In the genomic region with DNA sequence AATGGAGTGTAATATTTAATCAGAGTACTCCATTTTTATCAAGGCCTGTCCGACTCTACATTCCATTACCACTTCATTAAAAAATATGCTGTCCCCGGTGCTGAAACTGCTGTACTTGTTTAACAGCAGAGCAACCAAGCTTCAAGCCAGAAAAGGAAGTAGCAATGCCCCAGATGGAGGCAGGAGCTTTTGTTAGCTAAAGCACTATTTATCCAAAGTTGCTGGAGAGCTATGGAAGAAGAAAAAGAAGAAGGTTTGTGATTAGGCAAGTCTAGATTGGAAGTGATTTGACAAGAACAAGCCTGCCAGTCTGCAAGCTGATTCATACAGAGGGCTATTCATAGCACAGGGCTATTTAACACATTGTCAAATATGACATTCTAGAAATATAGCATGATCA, we compare ENCODE assay signal across 15 cellular contexts.
DNase-seq lines count a peak whose midpoint lies in the region; ATAC-seq and TF ChIP-seq lines count a peak whose summit lies in the region.
"Had no signal": no experiment of that assay in that cellular context is flagged by ENCODE, and none has a peak within 500 bp of the region (broad histone marks: within the 10 kb centered on the region; RNA-seq: fewer than 3 reads in every experiment).

No MANE protein-coding gene starts in this region.

- H3K4me2 ChIP-seq in mammary epithelial cell (ENCODE audit: insufficient read depth, low read depth, low read length): no peak overlapping the region

- H4K20me1 ChIP-seq in mammary epithelial cell (ENCODE audit: insufficient read depth, low read length): no peaks in the 10 kb centered on the region

- TF ChIP-seq EP300 in stomach (IDR thresholded peaks at IDR 0.05): no peak

- no TSS peak for BruUV-seq in mammary epithelial cell (replicated peaks; lab: Mats Ljungman, UMichigan)

- WGBS in mammary epithelial cell (ENCODE audit: low coverage, missing lambda C conversion rate): 21% methylated on average over 2 of the region's 2 CpGs
- 66% methylated on average over 2 of the region's 2 CpGs for WGBS in liver
- 30 to 43% (median 35%) methylated on average over 2 of the region's 2 CpGs for WGBS in stomach, 5 donors

- H3K4me3 ChIP-seq in NB4 (ENCODE audit: low read depth, low read length) (no peak overlapping the region), mammary epithelial cell (replicated peaks in 1 of 3; ENCODE audit: insufficient read depth in 1 of 3, low read depth in 2 of 3, low read length in 3 of 3) (no peak overlapping the region), liver (ENCODE audit: low read depth in 1 of 3, low read length in 3 of 3) (no peak overlapping the region), gastrocnemius medialis (no peak overlapping the region), stomach (no peak overlapping the region)
- H3K4me3 ChIP-seq: MG63 had no signal

- DNase-seq in G401 (ENCODE audit: low spot score) (peak; percentile 14), NB4 (ENCODE audit: low read depth) (peak; percentile 31), mammary epithelial cell (peak; percentile 35), sciatic nerve (ENCODE audit: low spot score) (no peak), gastrocnemius medialis (no peak), stomach (no peak)
- DNase-seq: DMS79 treated with DMSO at 0.1 percent for 48 hours; effector memory CD8-positive, alpha-beta T cell; left cardiac atrium; MG63; naive thymus-derived CD8-positive, alpha-beta T cell; NCI-H2171; stimulated activated CD4-positive, alpha-beta T cell treated with anti-CD3 and anti-CD28 coated beads, Interleukin-1b, Interleukin-23, amount 100 ng/mL, for 48 hours had no signal

- ATAC-seq in esophagus mucosa: no peak
- ATAC-seq in sciatic nerve: no peak
- ATAC-seq in gastrocnemius medialis: no peak
- ATAC-seq: effector memory CD8-positive, alpha-beta T cell; left cardiac atrium; naive thymus-derived CD8-positive, alpha-beta T cell had no signal

- dilution Hi-C loops in mammary epithelial cell (cut with HindIII; ENCODE audit: low sequenced_read_pairs): no loop called here

- TF ChIP-seq POLR2A in NB4 (IDR thresholded peaks at IDR 0.05; ENCODE audit: extremely low read depth, insufficient read length) (no peak), gastrocnemius medialis (IDR thresholded peaks at IDR 0.05) (no peak), stomach (IDR thresholded peaks at IDR 0.05) (no peak)

- intact Hi-C loops in mammary epithelial cell (cut with micrococcal nuclease): no loop called here
- intact Hi-C loops in sciatic nerve (cut with DNase I): no loop called here
- intact Hi-C loops in gastrocnemius medialis (cut with DNase I; ENCODE audit: low total_unique reads): no loop called here
- intact Hi-C loops in stomach (cut with DNase I; ENCODE audit: low total_unique reads): no loop called here

- H2AFZ ChIP-seq in mammary epithelial cell (ENCODE audit: low read depth, low read length): no peak overlapping the region

- in situ Hi-C loops in G401 (cut with HindIII; ENCODE audit: low sequenced_read_pairs): no loop called here
- in situ Hi-C loops in mammary epithelial cell (cut with MboI; ENCODE audit: low sequenced_read_pairs in 2 of 2): no loop called here
- in situ Hi-C loops in gastrocnemius medialis (cut with MboI; ENCODE audit: low sequenced_read_pairs in 4 of 4): no loop called here

- H3K27me3 ChIP-seq in mammary epithelial cell (ENCODE audit: insufficient read depth, low read length): no peaks in the 10 kb centered on the region
- peaks cover 0 to 3% (median under 1%) of the 10 kb centered on the region in 4 donors for H3K27me3 ChIP-seq in liver (ENCODE audit: control insufficient read depth in 4 of 4, insufficient read depth in 4 of 4, low read length in 3 of 4)
- no peaks in the 10 kb centered on the region for H3K27me3 ChIP-seq in gastrocnemius medialis
- H3K27me3 ChIP-seq in stomach: no peaks in the 10 kb centered on the region
- H3K27me3 ChIP-seq: MG63 had no signal

- H3K4me1 ChIP-seq in mammary epithelial cell (ENCODE audit: insufficient read depth, low read length): no peaks in the 10 kb centered on the region
- no peaks in the 10 kb centered on the region for H3K4me1 ChIP-seq in liver (ENCODE audit: control insufficient read depth in 4 of 4, insufficient read depth in 4 of 4, low read length in 3 of 4)
- H3K4me1 ChIP-seq in gastrocnemius medialis: no peaks in the 10 kb centered on the region
- no peaks in the 10 kb centered on the region for H3K4me1 ChIP-seq in stomach

- TF ChIP-seq RAD21 in liver (IDR thresholded peaks at IDR 0.05): no peak

- H3K36me3 ChIP-seq in mammary epithelial cell (ENCODE audit: insufficient read depth, low read length) (no peaks in the 10 kb centered on the region), liver (ENCODE audit: control insufficient read depth in 4 of 4, insufficient read depth in 3 of 4, low read depth in 1 of 4, low read length in 3 of 4) (no peaks in the 10 kb centered on the region), gastrocnemius medialis (no peaks in the 10 kb centered on the region), stomach (no peaks in the 10 kb centered on the region)
- H3K36me3 ChIP-seq: MG63 had no signal

- no peak for TF ChIP-seq CTCF in NB4 (IDR thresholded peaks at IDR 0.05; ENCODE audit: low read depth, low read length)
- TF ChIP-seq CTCF in mammary epithelial cell (conservative IDR thresholded peaks at IDR 0.05 in 1 of 2, IDR thresholded peaks at IDR 0.05 in 1 of 2; ENCODE audit: extremely low read depth in 1 of 2, insufficient read depth in 1 of 2, low read depth in 1 of 2, low read length in 2 of 2): no peak
- no peak for TF ChIP-seq CTCF in liver (IDR thresholded peaks at IDR 0.05; ENCODE audit: low read depth, low read length, missing input control)
- no peak for TF ChIP-seq CTCF in gastrocnemius medialis (IDR thresholded peaks at IDR 0.05 in 4 of 5, conservative IDR thresholded peaks at IDR 0.05 in 1 of 5)
- no peak for TF ChIP-seq CTCF in stomach (IDR thresholded peaks at IDR 0.05)

- no peak overlapping the region for H3K27ac ChIP-seq in mammary epithelial cell (ENCODE audit: insufficient read depth, low read depth, low read length)
- no peak overlapping the region for H3K27ac ChIP-seq in liver (ENCODE audit: low read depth in 1 of 2, low read length in 2 of 2)
- no peak overlapping the region for H3K27ac ChIP-seq in gastrocnemius medialis
- no peak overlapping the region for H3K27ac ChIP-seq in stomach

- H3K9ac ChIP-seq in mammary epithelial cell (ENCODE audit: insufficient read depth, low read length): no peak overlapping the region
- H3K9ac ChIP-seq in liver (ENCODE audit: low read depth in 1 of 2, low read length in 2 of 2): no peak overlapping the region

- no peaks in the 10 kb centered on the region for H3K79me2 ChIP-seq in mammary epithelial cell (ENCODE audit: insufficient read depth, low read length)

- CTCF ChIA-PET in mammary epithelial cell (lab: Charles Lee; ENCODE audit: low non-redundant PET): no interaction called here

- no peaks in the 10 kb centered on the region for H3K9me3 ChIP-seq in mammary epithelial cell (replicated peaks; ENCODE audit: insufficient read depth, low read length)
- H3K9me3 ChIP-seq in liver (ENCODE audit: control insufficient read depth in 4 of 4, low read length in 3 of 4): no peaks in the 10 kb centered on the region
- no peaks in the 10 kb centered on the region for H3K9me3 ChIP-seq in gastrocnemius medialis
- no peaks in the 10 kb centered on the region for H3K9me3 ChIP-seq in stomach
- H3K9me3 ChIP-seq: MG63 had no signal

TF ChIP-seq in liver, 16 proteins besides CTCF, POLR2A, EP300 and RAD21:
- TF ChIP-seq GABPA (IDR thresholded peaks at IDR 0.05 in 1 of 2, conservative IDR thresholded peaks at IDR 0.05 in 1 of 2) (no peak), REST (IDR thresholded peaks at IDR 0.05) (peak; percentile 96)
- TF ChIP-seq, protein P1, sequence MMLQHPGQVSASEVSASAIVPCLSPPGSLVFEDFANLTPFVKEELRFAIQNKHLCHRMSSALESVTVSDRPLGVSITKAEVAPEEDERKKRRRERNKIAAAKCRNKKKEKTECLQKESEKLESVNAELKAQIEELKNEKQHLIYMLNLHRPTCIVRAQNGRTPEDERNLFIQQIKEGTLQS (IDR thresholded peaks at IDR 0.05): no peak
TF ChIP-seq in liver: peak in this region for 1.

Comparison
In these comparisons a context has a peak if more than half of its experiments do, and no peak if none do; other contexts are left out.
1. DNase-seq: peak in G401 (single experiment), NB4 (single experiment) and mammary epithelial cell (single experiment); none in sciatic nerve (single experiment), gastrocnemius medialis (0 of 2) and stomach (single experiment).